ENCODE assay signal across 1 cellular context in the genomic region with DNA sequence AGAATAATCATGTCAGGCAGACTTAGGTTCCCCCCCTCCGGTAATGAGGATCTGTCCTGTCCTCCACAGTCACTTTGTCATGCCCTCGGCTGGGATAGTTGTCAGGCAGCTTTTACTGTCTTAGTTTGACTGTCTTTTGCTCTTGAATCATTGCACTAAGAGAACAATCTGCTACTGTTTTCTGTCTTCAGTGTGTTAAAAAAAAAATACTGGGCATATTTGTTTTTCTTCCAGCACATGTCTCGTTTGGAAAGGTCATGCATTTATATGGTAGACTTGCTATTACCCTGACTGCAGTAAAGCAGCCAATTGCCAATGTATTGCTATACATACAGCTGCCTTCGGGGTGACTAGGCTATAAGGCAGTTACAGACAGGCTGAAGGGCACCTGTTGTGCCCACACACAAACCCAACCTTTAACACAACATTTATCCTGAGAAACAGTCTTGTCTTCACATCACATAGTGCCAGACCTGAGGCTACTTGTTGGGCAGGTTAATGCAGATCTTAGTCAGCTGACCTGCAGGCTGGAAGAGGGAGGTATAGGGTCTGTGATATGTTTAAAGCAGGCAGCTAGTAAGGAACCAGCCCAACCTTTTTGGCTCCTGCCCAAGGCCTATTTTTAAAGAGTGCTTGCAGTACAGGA.
TF ChIP-seq lines count a peak whose summit lies in the region.

No MANE protein-coding gene starts in this region.

TF ChIP-seq in H1, 55 proteins besides CTCF, POLR2A, EP300 and RAD21:
- TF ChIP-seq, protein P1, sequence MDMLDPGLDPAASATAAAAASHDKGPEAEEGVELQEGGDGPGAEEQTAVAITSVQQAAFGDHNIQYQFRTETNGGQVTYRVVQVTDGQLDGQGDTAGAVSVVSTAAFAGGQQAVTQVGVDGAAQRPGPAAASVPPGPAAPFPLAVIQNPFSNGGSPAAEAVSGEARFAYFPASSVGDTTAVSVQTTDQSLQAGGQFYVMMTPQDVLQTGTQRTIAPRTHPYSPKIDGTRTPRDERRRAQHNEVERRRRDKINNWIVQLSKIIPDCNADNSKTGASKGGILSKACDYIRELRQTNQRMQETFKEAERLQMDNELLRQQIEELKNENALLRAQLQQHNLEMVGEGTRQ (IDR thresholded peaks at IDR 0.05; ENCODE audit: low read length), result 0 out of 2 replicates have a peak, but pooled peaks have one; percentile 3
- TF ChIP-seq BCL11A (IDR thresholded peaks at IDR 0.05; ENCODE audit: low read depth in 2 of 2, low read length in 2 of 2), result no peak
TF ChIP-seq in H1: peak in this region for 1.
